10 cellular contexts compared by ENCODE assay signal in the genomic region with DNA sequence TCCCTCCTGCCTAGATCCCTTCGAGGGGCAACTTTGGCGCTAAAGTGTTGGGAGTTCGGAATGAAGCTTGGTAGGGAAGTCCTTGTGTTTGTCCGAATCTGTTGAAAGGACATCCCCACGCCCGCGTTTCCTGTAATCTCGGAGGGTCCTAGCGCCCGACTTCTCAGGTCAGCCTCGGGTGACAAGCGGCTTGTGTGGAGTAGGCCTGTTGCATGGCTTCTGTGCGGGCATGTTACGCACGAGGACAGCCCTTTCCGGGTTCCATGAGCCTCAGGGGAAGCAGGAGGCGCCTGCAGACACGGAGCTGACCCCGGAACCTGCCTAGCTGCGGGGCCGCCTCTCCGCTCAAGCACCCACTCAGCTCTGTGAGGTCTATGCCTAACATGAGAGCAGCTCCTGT. TPM values are rescaled to one million over a fixed set of nuclear protein-coding genes. Genes with fewer than 3 reads are reported as not detected.
A peak's percentile ranks its signal among the peaks of the same experiment; 100 is the strongest.
DNase-seq lines count a peak whose midpoint lies in the region; ATAC-seq and TF ChIP-seq lines count a peak whose summit lies in the region.
"Had no signal": no experiment of that assay in that cellular context is flagged by ENCODE, and none has a peak within 500 bp of the region (broad histone marks: within the 10 kb centered on the region; RNA-seq: fewer than 3 reads in every experiment).

No MANE protein-coding gene starts in this region.

- H3K27me3 Mint-ChIP-seq in activated naive CD4-positive, alpha-beta T cell treated with anti-CD3 and anti-CD28 coated beads, Interleukin-2, amount 10 ng/mL, durations not matched to agents 7 days and 5 days: no peaks in the 10 kb centered on the region

- no peak for ATAC-seq in body of pancreas
- no peak for ATAC-seq in activated CD4-positive, CD25-positive, alpha-beta regulatory T cell treated with anti-CD3 and anti-CD28 coated beads, Interleukin-2, amount 50 U/mL, for 24 hours
- ATAC-seq: activated T-cell treated with anti-CD3 and anti-CD28 coated beads, Interleukin-2, amount 50 U/mL, for 4 hours had no signal

- no peaks in the 10 kb centered on the region for H3K9me3 Mint-ChIP-seq in activated naive CD4-positive, alpha-beta T cell treated with anti-CD3 and anti-CD28 coated beads, Interleukin-2, amount 10 ng/mL, durations not matched to agents 7 days and 5 days
- H3K9me3 Mint-ChIP-seq: activated T-cell treated with anti-CD3 and anti-CD28 coated beads, Interleukin-2, amount 50 U/mL, for 4 hours had no signal

- TF ChIP-seq POLR2A in body of pancreas (IDR thresholded peaks at IDR 0.05) (no peak), thyroid gland (IDR thresholded peaks at IDR 0.05) (no peak)

- 91 to 97% methylated on average over 14 to 22 of the region's 22 CpGs for WGBS in body of pancreas, 2 donors
- WGBS in thyroid gland, 2 donors: 76 to 78% methylated on average over 22 of the region's 22 CpGs

- H3K27me3 ChIP-seq in body of pancreas: no peaks in the 10 kb centered on the region
- H3K27me3 ChIP-seq in mucosa of rectum (ENCODE audit: control insufficient read depth in 2 of 2, insufficient read depth in 2 of 2, low read length in 2 of 2): no peaks in the 10 kb centered on the region
- H3K27me3 ChIP-seq in thyroid gland: no peaks in the 10 kb centered on the region

- H3K36me3 Mint-ChIP-seq in activated naive CD4-positive, alpha-beta T cell treated with anti-CD3 and anti-CD28 coated beads, Interleukin-2, amount 10 ng/mL, durations not matched to agents 7 days and 5 days: peaks cover 44% of the 10 kb centered on the region

- H3K4me1 ChIP-seq in body of pancreas (peaks cover 40% of the 10 kb centered on the region), mucosa of rectum (ENCODE audit: control insufficient read depth in 2 of 2, insufficient read depth in 2 of 2, low read length in 2 of 2) (peaks cover 39 to 47% of the 10 kb centered on the region in 2 donors), thyroid gland (peaks cover 18 to 40% of the 10 kb centered on the region in 2 donors)

- CTCF ChIA-PET in activated naive CD4-positive, alpha-beta T cell treated with anti-CD3 and anti-CD28 coated beads, Interleukin-2, amount 10 ng/mL, durations not matched to agents 7 days and 5 days (lab: Charles Lee): no interaction called here

- DNase-seq in activated naive CD4-positive, alpha-beta T cell treated with anti-CD3 and anti-CD28 coated beads, Interleukin-2, amount 10 ng/mL, durations not matched to agents 7 days and 5 days: no peak
- DNase-seq in activated naive CD4-positive, alpha-beta T cell treated with Interleukin-2 at 50 U/mL for 16 hours: no peak
- DNase-seq in body of pancreas (no peak), thyroid gland (no peak), NK-92 (lab: John Stamatoyannopoulos, UW; ENCODE audit: unreplicated experiment) (no peak), activated gamma-delta T cell treated with Interleukin-2 at 50 U/mL for 16 hours (no peak)
- DNase-seq: activated T-cell treated with anti-CD3 and anti-CD28 coated beads, Interleukin-2, amount 50 U/mL, for 4 hours; NCI-H1436 treated with DMSO at 0.1 percent for 48 hours had no signal

- peak overlapping the region; percentile 46 for H3K4me3 Mint-ChIP-seq in activated naive CD4-positive, alpha-beta T cell treated with anti-CD3 and anti-CD28 coated beads, Interleukin-2, amount 10 ng/mL, durations not matched to agents 7 days and 5 days

- peak overlapping the region in 3 of 4 donors; percentile 85 to 88 (median 86) for H3K27ac ChIP-seq in body of pancreas
- peak overlapping the region; percentile 96 to 98 for H3K27ac ChIP-seq in mucosa of rectum (ENCODE audit: low read depth in 2 of 2, low read length in 2 of 2)
- H3K27ac ChIP-seq in thyroid gland: peak overlapping the region; percentile 95 to 99 (median 99)

- intact Hi-C loops in body of pancreas (cut with DNase I): loop anchor here (5.0 kb wide), 1 partner anchor 65 kb away; the partner anchor contains the start of gene FOXK1
- intact Hi-C loops in thyroid gland (cut with DNase I): no loop called here

- peaks cover 69% of the 10 kb centered on the region for H3K4me1 Mint-ChIP-seq in activated naive CD4-positive, alpha-beta T cell treated with anti-CD3 and anti-CD28 coated beads, Interleukin-2, amount 10 ng/mL, durations not matched to agents 7 days and 5 days

- H3K9me3 ChIP-seq in body of pancreas (no peaks in the 10 kb centered on the region), mucosa of rectum (ENCODE audit: control insufficient read depth in 2 of 2, low read length in 2 of 2) (no peaks in the 10 kb centered on the region), thyroid gland (no peaks in the 10 kb centered on the region)

- peak overlapping the region; percentile 5 to 76 for H3K9ac ChIP-seq in mucosa of rectum (ENCODE audit: low read depth in 1 of 2, low read length in 2 of 2)

- H3K27ac Mint-ChIP-seq in activated naive CD4-positive, alpha-beta T cell treated with anti-CD3 and anti-CD28 coated beads, Interleukin-2, amount 10 ng/mL, durations not matched to agents 7 days and 5 days: peak overlapping the region; percentile 98

- TF ChIP-seq CTCF in body of pancreas (IDR thresholded peaks at IDR 0.05) (no peak), thyroid gland (IDR thresholded peaks at IDR 0.05) (no peak)

- H3K36me3 ChIP-seq in body of pancreas (replicated peaks in 1 of 2; ENCODE audit: insufficient read depth in 1 of 2, low read depth in 2 of 2) (peaks cover under 1 to 6% of the 10 kb centered on the region in 2 donors), mucosa of rectum (ENCODE audit: control insufficient read depth in 2 of 2, insufficient read depth in 2 of 2, low read length in 2 of 2) (peaks cover 0 to 12% of the 10 kb centered on the region in 2 donors), thyroid gland (peaks cover 2 to 10% of the 10 kb centered on the region in 2 donors)

- H3K4me3 ChIP-seq in body of pancreas (no peak overlapping the region), mucosa of rectum (ENCODE audit: low read length in 2 of 2) (no peak overlapping the region), thyroid gland (replicated peaks in 1 of 3) (no peak overlapping the region)

RNA-seq across cellular contexts. Expression of gene AP5Z1, which starts 28.4 kb away (rescaled TPM):
- 10 to 100 TPM; 20.2 to 23.4 TPM for total RNA-seq in body of pancreas
- total RNA-seq in thyroid gland: 10 to 100 TPM; 19.7 to 35.4 (median 25.4) TPM
